ENCODE assay signal across 1 cellular context in the genomic region with DNA sequence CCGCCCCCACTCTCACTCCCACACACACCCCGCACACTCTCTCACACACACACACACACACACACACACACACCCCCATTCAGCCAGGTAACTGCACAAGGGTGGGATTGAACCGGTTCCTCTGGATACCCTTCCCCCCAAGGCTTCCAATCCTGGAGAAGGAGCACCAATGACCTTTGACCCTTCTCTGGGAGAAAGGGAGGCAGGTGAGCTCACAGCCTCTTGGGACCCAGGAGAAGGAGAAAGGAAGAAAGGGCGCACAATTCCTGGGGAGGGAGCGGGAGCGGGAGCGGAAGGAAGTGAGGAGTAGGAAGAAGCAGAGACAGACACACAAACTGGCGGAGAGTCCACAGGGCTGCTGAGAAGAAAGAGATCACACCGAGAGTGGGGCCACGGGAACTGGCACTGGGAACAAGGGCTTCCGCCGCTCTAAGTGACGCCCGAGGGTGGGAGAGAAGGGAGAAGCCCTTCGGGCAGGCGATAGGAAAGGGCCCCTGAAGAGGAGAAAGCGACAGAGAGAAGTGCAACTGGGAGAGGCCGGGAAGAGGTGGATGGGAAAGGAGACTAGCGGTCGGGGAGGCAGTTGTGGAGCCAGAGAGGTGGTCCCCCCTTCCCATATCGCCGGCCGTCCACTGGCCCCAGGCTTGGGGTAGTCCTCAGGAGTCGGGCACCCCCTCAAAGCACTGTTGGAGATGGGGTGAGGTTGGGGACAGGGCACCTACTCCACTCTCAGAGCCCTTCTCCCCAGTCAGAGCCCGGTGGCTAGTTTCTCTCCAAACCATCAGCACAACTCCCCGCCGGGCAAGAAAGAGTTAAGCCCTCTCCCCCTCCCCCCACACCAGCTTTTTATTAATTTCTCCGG.
TF ChIP-seq lines count a peak whose summit lies in the region.

No MANE protein-coding gene starts in this region.

TF ChIP-seq in IMR-90, 13 proteins besides CTCF, POLR2A, EP300 and RAD21:
- TF ChIP-seq MAZ (IDR thresholded peaks at IDR 0.05; ENCODE audit: borderline replicate concordance, low read depth, low read length) (no peak), FOS (IDR thresholded peaks at IDR 0.05; ENCODE audit: low read depth, low read length) (no peak), CEBPB (IDR thresholded peaks at IDR 0.05; ENCODE audit: low read depth, low read length) (no peak), RCOR1 (IDR thresholded peaks at IDR 0.05; ENCODE audit: insufficient replicate concordance, low read length) (no peak), BHLHE40 (IDR thresholded peaks at IDR 0.05; ENCODE audit: low read depth, low read length) (no peak), SMC3 (IDR thresholded peaks at IDR 0.05; ENCODE audit: low read depth, low read length) (no peak)
- TF ChIP-seq, protein P1, sequence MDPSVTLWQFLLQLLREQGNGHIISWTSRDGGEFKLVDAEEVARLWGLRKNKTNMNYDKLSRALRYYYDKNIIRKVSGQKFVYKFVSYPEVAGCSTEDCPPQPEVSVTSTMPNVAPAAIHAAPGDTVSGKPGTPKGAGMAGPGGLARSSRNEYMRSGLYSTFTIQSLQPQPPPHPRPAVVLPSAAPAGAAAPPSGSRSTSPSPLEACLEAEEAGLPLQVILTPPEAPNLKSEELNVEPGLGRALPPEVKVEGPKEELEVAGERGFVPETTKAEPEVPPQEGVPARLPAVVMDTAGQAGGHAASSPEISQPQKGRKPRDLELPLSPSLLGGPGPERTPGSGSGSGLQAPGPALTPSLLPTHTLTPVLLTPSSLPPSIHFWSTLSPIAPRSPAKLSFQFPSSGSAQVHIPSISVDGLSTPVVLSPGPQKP (IDR thresholded peaks at IDR 0.05; ENCODE audit: borderline replicate concordance, low read depth, low read length), result no peak
TF ChIP-seq in IMR-90: peak in this region for 0.
